ENCODE assay signal across 23 cellular contexts in genomic region chr6:66638518-66638917, GRCh38.
"Had no signal": no experiment of that assay in that cellular context is flagged by ENCODE, and none has a peak within 500 bp of the region (broad histone marks: within the 10 kb centered on the region; RNA-seq: fewer than 3 reads in every experiment).

No MANE protein-coding gene starts in this region.

- H3K4me3 ChIP-seq: K562 had no signal

- H3K9me2 ChIP-seq: SK-N-SH had no signal

- ATAC-seq: K562 had no signal

- FAIRE-seq: HTR-8/SVneo, K562 had no signal

- H3K27ac Mint-ChIP-seq: IgD-negative memory B cell had no signal

- H3K27me3 Mint-ChIP-seq: IgD-negative memory B cell had no signal

- H3K4me2 ChIP-seq: KMS-11, SK-N-SH had no signal

- H3K4me1 Mint-ChIP-seq: IgD-negative memory B cell had no signal

- H3K9me3 ChIP-seq: SK-N-SH had no signal

- H3K27ac ChIP-seq: HL-60, KMS-11, RWPE1 had no signal

- H3K4me3 Mint-ChIP-seq: IgD-negative memory B cell had no signal

- DNase-seq: Kasumi-1, MM.1S, NCI-H1092 treated with DMSO at 0.1 percent for 48 hours, NCI-H1436, NCI-H187, NCI-H2029, NCI-H2081 treated with DMSO at 0.1 percent for 48 hours, NCI-H2171, NCI-H226, NCI-H446, NCI-H510A, NCI-H524 treated with DMSO at 0.1 percent for 48 hours, NCI-H69, NCI-H774, SHP77, SK-N-SH, SW 1271 had no signal
